ENCODE assay signal across 8 cellular contexts in genomic region chr20:31569163-31570020, GRCh38. TPM values are rescaled to one million over a fixed set of nuclear protein-coding genes. Genes with fewer than 3 reads are reported as not detected.
DNase-seq lines count a peak whose midpoint lies in the region; ATAC-seq and TF ChIP-seq lines count a peak whose summit lies in the region.

No MANE protein-coding gene starts in this region.

- H3K4me1 ChIP-seq in BE2C = peaks cover 38% of the 10 kb centered on the region

- ATAC-seq in GM18870 (IDR thresholded peaks at IDR 0.05; ENCODE audit: unreplicated experiment) (no peak), HG03196 (IDR thresholded peaks at IDR 0.05; ENCODE audit: unreplicated experiment) (no peak)

- H3K27ac Mint-ChIP-seq in progenitor cell of endocrine pancreas = peak overlapping the region; percentile 38

- H3K27me3 Mint-ChIP-seq in progenitor cell of endocrine pancreas = no peaks in the 10 kb centered on the region

- peaks cover 30% of the 10 kb centered on the region for H3K36me3 ChIP-seq in BE2C

- TF ChIP-seq CTCF in BE2C (IDR thresholded peaks at IDR 0.05; ENCODE audit: low read depth, low read length) (peak; percentile 91), RWPE1 (conservative IDR thresholded peaks at IDR 0.05; ENCODE audit: low read depth) (peak; percentile 99), progenitor cell of endocrine pancreas (IDR thresholded peaks at IDR 0.05; ENCODE audit: unreplicated experiment) (peak; percentile 94)

- no peaks in the 10 kb centered on the region for H3K9me3 Mint-ChIP-seq in progenitor cell of endocrine pancreas (ENCODE audit: low read depth)

- H3K4me1 Mint-ChIP-seq in progenitor cell of endocrine pancreas (ENCODE audit: low read depth) = peaks cover 52% of the 10 kb centered on the region

- peak; percentile 78 for DNase-seq in BE2C
- DNase-seq in HEK293T (ENCODE audit: extremely low spot score) = peak; percentile 48
- no peak for DNase-seq in RWPE1 (ENCODE audit: low spot score)
- DNase-seq in activated gamma-delta T cell (lab: John Stamatoyannopoulos, UW) = peak; percentile 21
- peak; percentile 55 for DNase-seq in globus pallidus (ENCODE audit: low spot score)
- peak; percentile 75 for DNase-seq in progenitor cell of endocrine pancreas (ENCODE audit: low spot score, unreplicated experiment)

- H3K36me3 Mint-ChIP-seq in progenitor cell of endocrine pancreas (ENCODE audit: insufficient read depth) = peaks cover 7% of the 10 kb centered on the region

- CTCF ChIA-PET in HEK293T (lab: Yijun Ruan, JAX) (interaction anchor here (0.6 to 7.0 kb wide), 10 partner anchors 9 to 43 kb away, joined by 3 to 107 read pairs (median 4); partner anchors contain the start of gene ID1), RWPE1 (lab: Yijun Ruan, JAX) (interaction anchor here (0.6 to 20.6 kb wide), 16 partner anchors 9 to 166 kb away, joined by 3 to 656 read pairs (median 5); partner anchors contain the start of gene ID1)

- no peak overlapping the region for H3K4me3 Mint-ChIP-seq in progenitor cell of endocrine pancreas (ENCODE audit: low read depth)

- no peaks in the 10 kb centered on the region for H3K27me3 ChIP-seq in BE2C

- H3K27ac ChIP-seq in RWPE1 = peak overlapping the region; percentile 93

- H3K4me3 ChIP-seq in BE2C (ENCODE audit: low read depth, low read length) = no peak overlapping the region

- POLR2A ChIA-PET in HEK293T (lab: Yijun Ruan, JAX) (interaction anchor here (1.0 to 11.7 kb wide), 3 partner anchors 10 to 52 kb away, joined by 3 to 260 read pairs (median 3); partner anchors contain the start of gene ID1), RWPE1 (lab: Yijun Ruan, JAX; ENCODE audit: low non-redundant PET) (interaction anchor here (1.1 to 1.5 kb wide), 2 partner anchors 33 to 38 kb away, joined by 4 to 5 read pairs; no protein-coding TSS in a partner anchor)

- no peaks in the 10 kb centered on the region for H3K9me3 ChIP-seq in BE2C

TF ChIP-seq in HEK293T, 16 proteins besides CTCF, POLR2A, EP300 and RAD21:
- TF ChIP-seq FOXA1 (IDR thresholded peaks at IDR 0.05) (no peak), ARNT (IDR thresholded peaks at IDR 0.05) (no peak), L3MBTL2 (conservative IDR thresholded peaks at IDR 0.05) (no peak), LEF1 (IDR thresholded peaks at IDR 0.05; ENCODE audit: borderline replicate concordance) (no peak), ZNF384 (IDR thresholded peaks at IDR 0.05) (no peak), FOXK2 (IDR thresholded peaks at IDR 0.05) (no peak), NFRKB (IDR thresholded peaks at IDR 0.05) (no peak), ELF4 (IDR thresholded peaks at IDR 0.05) (no peak), CTBP1 (IDR thresholded peaks at IDR 0.05; ENCODE audit: borderline replicate concordance) (no peak), SUZ12 (IDR thresholded peaks at IDR 0.05) (no peak), HDGF (IDR thresholded peaks at IDR 0.05; ENCODE audit: borderline replicate concordance) (no peak; the same call in 1 of the 2 replicates), TARDBP (IDR thresholded peaks at IDR 0.05) (no peak), FOXM1 (IDR thresholded peaks at IDR 0.05; ENCODE audit: borderline replicate concordance) (no peak), PKNOX1 (IDR thresholded peaks at IDR 0.05) (no peak)
TF ChIP-seq in HEK293T: peak in this region for 0.

RNA-seq across cellular contexts. Expression of gene ID1, which starts 35.7 kb away (rescaled TPM):
- polyA plus RNA-seq in BE2C (2012; ENCODE audit: insufficient read depth, insufficient read length, low read depth) = 40.6 TPM
- 322 and 326 TPM in 2 replicates for total RNA-seq in progenitor cell of endocrine pancreas

RNA-seq across cellular contexts. Expression of gene HM13, which starts 55.1 kb away (rescaled TPM):
- polyA plus RNA-seq in BE2C (2012; ENCODE audit: insufficient read depth, insufficient read length, low read depth) = 295 TPM
- total RNA-seq in progenitor cell of endocrine pancreas = 211 and 217 TPM in 2 replicates
